In genomic region chr4:152301381-152301780, GRCh38 we compare ENCODE assay signal across 1 cellular context.
TF ChIP-seq lines count a peak whose summit lies in the region.

No MANE protein-coding gene starts in this region.

TF ChIP-seq in GM23338, 12 proteins besides CTCF, POLR2A, EP300 and RAD21 (continued from another document):
- TF ChIP-seq, protein P1, sequence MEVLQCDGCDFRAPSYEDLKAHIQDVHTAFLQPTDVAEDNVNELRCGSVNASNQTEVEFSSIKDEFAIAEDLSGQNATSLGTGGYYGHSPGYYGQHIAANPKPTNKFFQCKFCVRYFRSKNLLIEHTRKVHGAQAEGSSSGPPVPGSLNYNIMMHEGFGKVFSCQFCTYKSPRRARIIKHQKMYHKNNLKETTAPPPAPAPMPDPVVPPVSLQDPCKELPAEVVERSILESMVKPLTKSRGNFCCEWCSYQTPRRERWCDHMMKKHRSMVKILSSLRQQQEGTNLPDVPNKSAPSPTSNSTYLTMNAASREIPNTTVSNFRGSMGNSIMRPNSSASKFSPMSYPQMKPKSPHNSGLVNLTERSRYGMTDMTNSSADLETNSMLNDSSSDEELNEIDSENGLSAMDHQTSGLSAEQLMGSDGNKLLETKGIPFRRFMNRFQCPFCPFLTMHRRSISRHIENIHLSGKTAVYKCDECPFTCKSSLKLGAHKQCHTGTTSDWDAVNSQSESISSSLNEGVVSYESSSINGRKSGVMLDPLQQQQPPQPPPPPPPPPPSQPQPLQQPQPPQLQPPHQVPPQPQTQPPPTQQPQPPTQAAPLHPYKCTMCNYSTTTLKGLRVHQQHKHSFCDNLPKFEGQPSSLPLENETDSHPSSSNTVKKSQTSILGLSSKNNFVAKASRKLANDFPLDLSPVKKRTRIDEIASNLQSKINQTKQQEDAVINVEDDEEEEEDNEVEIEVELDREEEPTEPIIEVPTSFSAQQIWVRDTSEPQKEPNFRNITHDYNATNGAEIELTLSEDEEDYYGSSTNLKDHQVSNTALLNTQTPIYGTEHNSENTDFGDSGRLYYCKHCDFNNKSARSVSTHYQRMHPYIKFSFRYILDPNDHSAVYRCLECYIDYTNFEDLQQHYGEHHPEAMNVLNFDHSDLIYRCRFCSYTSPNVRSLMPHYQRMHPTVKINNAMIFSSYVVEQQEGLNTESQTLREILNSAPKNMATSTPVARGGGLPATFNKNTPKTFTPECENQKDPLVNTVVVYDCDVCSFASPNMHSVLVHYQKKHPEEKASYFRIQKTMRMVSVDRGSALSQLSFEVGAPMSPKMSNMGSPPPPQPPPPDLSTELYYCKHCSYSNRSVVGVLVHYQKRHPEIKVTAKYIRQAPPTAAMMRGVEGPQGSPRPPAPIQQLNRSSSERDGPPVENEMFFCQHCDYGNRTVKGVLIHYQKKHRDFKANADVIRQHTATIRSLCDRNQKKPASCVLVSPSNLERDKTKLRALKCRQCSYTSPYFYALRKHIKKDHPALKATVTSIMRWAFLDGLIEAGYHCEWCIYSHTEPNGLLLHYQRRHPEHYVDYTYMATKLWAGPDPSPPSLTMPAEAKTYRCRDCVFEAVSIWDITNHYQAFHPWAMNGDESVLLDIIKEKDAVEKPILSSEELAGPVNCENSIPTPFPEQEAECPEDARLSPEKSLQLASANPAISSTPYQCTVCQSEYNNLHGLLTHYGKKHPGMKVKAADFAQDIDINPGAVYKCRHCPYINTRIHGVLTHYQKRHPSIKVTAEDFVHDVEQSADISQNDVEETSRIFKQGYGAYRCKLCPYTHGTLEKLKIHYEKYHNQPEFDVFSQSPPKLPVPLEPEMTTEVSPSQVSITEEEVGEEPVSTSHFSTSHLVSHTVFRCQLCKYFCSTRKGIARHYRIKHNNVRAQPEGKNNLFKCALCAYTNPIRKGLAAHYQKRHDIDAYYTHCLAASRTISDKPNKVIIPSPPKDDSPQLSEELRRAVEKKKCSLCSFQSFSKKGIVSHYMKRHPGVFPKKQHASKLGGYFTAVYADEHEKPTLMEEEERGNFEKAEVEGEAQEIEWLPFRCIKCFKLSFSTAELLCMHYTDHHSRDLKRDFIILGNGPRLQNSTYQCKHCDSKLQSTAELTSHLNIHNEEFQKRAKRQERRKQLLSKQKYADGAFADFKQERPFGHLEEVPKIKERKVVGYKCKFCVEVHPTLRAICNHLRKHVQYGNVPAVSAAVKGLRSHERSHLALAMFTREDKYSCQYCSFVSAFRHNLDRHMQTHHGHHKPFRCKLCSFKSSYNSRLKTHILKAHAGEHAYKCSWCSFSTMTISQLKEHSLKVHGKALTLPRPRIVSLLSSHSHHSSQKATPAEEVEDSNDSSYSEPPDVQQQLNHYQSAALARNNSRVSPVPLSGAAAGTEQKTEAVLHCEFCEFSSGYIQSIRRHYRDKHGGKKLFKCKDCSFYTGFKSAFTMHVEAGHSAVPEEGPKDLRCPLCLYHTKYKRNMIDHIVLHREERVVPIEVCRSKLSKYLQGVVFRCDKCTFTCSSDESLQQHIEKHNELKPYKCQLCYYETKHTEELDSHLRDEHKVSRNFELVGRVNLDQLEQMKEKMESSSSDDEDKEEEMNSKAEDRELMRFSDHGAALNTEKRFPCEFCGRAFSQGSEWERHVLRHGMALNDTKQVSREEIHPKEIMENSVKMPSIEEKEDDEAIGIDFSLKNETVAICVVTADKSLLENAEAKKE (CRISPR knock-in tag; IDR thresholded peaks at IDR 0.05) = no peak
- TF ChIP-seq NANOG (IDR thresholded peaks at IDR 0.05; ENCODE audit: borderline replicate concordance) (no peak), EZH2 (IDR thresholded peaks at IDR 0.05; ENCODE audit: low read depth, unreplicated experiment) (no peak), ZNF331 (CRISPR knock-in tag; IDR thresholded peaks at IDR 0.05; ENCODE audit: low read depth) (no peak), POLR2AphosphoS5 (IDR thresholded peaks at IDR 0.05; ENCODE audit: low read depth) (no peak), EZH2phosphoT487 (IDR thresholded peaks at IDR 0.05; ENCODE audit: unreplicated experiment) (no peak), JUNB (IDR thresholded peaks at IDR 0.05; ENCODE audit: unreplicated experiment) (no peak), CREB1 (CRISPR knock-in tag; IDR thresholded peaks at IDR 0.05; ENCODE audit: low read depth) (no peak), REST (IDR thresholded peaks at IDR 0.05; ENCODE audit: unreplicated experiment) (no peak)
